17 cellular contexts compared by ENCODE assay signal in the genomic region with DNA sequence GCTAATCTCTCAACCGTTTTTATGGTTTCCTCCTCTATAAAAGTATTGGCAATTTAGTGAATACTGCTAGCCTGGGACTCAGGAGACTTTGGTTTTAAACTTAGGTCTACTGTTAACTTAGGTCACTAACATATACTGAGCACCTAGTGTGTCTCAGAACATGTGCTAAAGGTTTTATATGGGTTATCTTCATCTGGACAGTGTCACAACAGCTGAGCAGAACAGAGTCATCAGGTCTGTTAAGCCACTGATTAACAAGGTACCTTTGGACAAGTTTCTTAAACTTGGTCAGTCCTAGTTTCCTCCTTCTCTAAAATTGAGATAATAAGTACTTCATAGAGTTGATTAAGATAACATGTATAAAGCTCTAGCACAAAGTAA. TPM values are rescaled to one million over a fixed set of nuclear protein-coding genes. Genes with fewer than 3 reads are reported as not detected.
DNase-seq lines count a peak whose midpoint lies in the region; ATAC-seq and TF ChIP-seq lines count a peak whose summit lies in the region.
"Had no signal": no experiment of that assay in that cellular context is flagged by ENCODE, and none has a peak within 500 bp of the region (broad histone marks: within the 10 kb centered on the region; RNA-seq: fewer than 3 reads in every experiment).

No MANE protein-coding gene starts in this region.

- TF ChIP-seq CTCF in GM13976 (IDR thresholded peaks at IDR 0.05; ENCODE audit: borderline replicate concordance, control extremely low read depth, extremely low read depth, insufficient read depth, missing control alignments) = no peak

- no peaks in the 10 kb centered on the region for H3K9me3 Mint-ChIP-seq in activated CD4-positive, alpha-beta T cell treated with anti-CD3 and anti-CD28 coated beads, Interleukin-2, amount 10 ng/mL, durations not matched to agents 24 days and 14 days
- H3K9me3 Mint-ChIP-seq in stimulated activated effector memory CD8-positive, alpha-beta T cell treated with anti-CD3 and anti-CD28 coated beads, Interleukin-12 subunit alpha, Interleukin-12 subunit beta, amount 100 ng/mL, for 72 hours = no peaks in the 10 kb centered on the region
- H3K9me3 Mint-ChIP-seq: activated CD4-positive, alpha-beta T cell treated with anti-CD3 and anti-CD28 coated beads, Interleukin-2, amount 10 ng/mL, durations not matched to agents 7 days and 5 days; activated naive CD4-positive, alpha-beta T cell treated with anti-CD3 and anti-CD28 coated beads, Interleukin-2, amount 50 U/mL, for 24 hours; naive thymus-derived CD8-positive, alpha-beta T cell had no signal

- H3K36me3 Mint-ChIP-seq in activated CD4-positive, alpha-beta T cell treated with anti-CD3 and anti-CD28 coated beads, Interleukin-2, amount 10 ng/mL, durations not matched to agents 24 days and 14 days (ENCODE audit: low read depth) = peaks cover 10% of the 10 kb centered on the region
- H3K36me3 Mint-ChIP-seq in stimulated activated effector memory CD8-positive, alpha-beta T cell treated with anti-CD3 and anti-CD28 coated beads, Interleukin-12 subunit alpha, Interleukin-12 subunit beta, amount 100 ng/mL, for 72 hours = peaks cover 6% of the 10 kb centered on the region
- H3K36me3 Mint-ChIP-seq: naive thymus-derived CD8-positive, alpha-beta T cell had no signal

- no peaks in the 10 kb centered on the region for H3K27me3 Mint-ChIP-seq in activated CD4-positive, alpha-beta T cell treated with anti-CD3 and anti-CD28 coated beads, Interleukin-2, amount 10 ng/mL, durations not matched to agents 24 days and 14 days
- H3K27me3 Mint-ChIP-seq: activated CD4-positive, alpha-beta T cell treated with anti-CD3 and anti-CD28 coated beads, Interleukin-2, amount 10 ng/mL, durations not matched to agents 7 days and 5 days; activated naive CD4-positive, alpha-beta T cell treated with anti-CD3 and anti-CD28 coated beads, Interleukin-2, amount 50 U/mL, for 24 hours had no signal

- peak; percentile 32 for ATAC-seq in HG02678 (IDR thresholded peaks at IDR 0.05; ENCODE audit: unreplicated experiment)
- ATAC-seq in HG03460 (IDR thresholded peaks at IDR 0.05; ENCODE audit: unreplicated experiment) = peak; percentile 35
- peak; percentile 1 for ATAC-seq in stimulated activated effector memory CD8-positive, alpha-beta T cell treated with anti-CD3 and anti-CD28 coated beads, Interleukin-12 subunit alpha, Interleukin-12 subunit beta, amount 100 ng/mL, for 72 hours
- ATAC-seq: naive thymus-derived CD8-positive, alpha-beta T cell had no signal

- intact Hi-C loops in activated CD4-positive, alpha-beta T cell treated with anti-CD3 and anti-CD28 coated beads, Interleukin-2, amount 10 ng/mL, durations not matched to agents 24 days and 14 days (cut with micrococcal nuclease) = loop anchor here (1.0 to 10.0 kb wide), 2 partner anchors 180 to 452 kb away; a partner anchor contains a TSS

- no peak overlapping the region for H3K4me3 Mint-ChIP-seq in activated CD4-positive, alpha-beta T cell treated with anti-CD3 and anti-CD28 coated beads, Interleukin-2, amount 10 ng/mL, durations not matched to agents 24 days and 14 days
- no peak overlapping the region for H3K4me3 Mint-ChIP-seq in stimulated activated effector memory CD8-positive, alpha-beta T cell treated with anti-CD3 and anti-CD28 coated beads, Interleukin-12 subunit alpha, Interleukin-12 subunit beta, amount 100 ng/mL, for 72 hours
- H3K4me3 Mint-ChIP-seq: activated CD4-positive, alpha-beta T cell treated with anti-CD3 and anti-CD28 coated beads, Interleukin-2, amount 10 ng/mL, durations not matched to agents 7 days and 5 days; activated naive CD4-positive, alpha-beta T cell treated with anti-CD3 and anti-CD28 coated beads, Interleukin-2, amount 50 U/mL, for 24 hours; naive thymus-derived CD8-positive, alpha-beta T cell had no signal

- in situ Hi-C loops in GM13976 (cut with MboI; ENCODE audit: low sequenced_read_pairs, unreplicated experiment) = loop anchor here (5.0 kb wide), 1 partner anchor 179 kb away; no protein-coding TSS in a partner anchor

- peak; percentile 34 for DNase-seq in activated CD4-positive, alpha-beta T cell treated with anti-CD3 and anti-CD28 coated beads, Interleukin-2, amount 10 ng/mL, durations not matched to agents 24 days and 14 days
- DNase-seq in activated CD4-positive, alpha-beta T cell treated with anti-CD3 and anti-CD28 coated beads for 1 hour = no peak
- DNase-seq in stimulated activated effector memory CD8-positive, alpha-beta T cell treated with anti-CD3 and anti-CD28 coated beads, Interleukin-12 subunit alpha, Interleukin-12 subunit beta, amount 100 ng/mL, for 72 hours (ENCODE audit: low spot score in 2 of 2) = no peak
- DNase-seq in GM13976 (ENCODE audit: low spot score) (no peak), anterior cingulate cortex (lab: John Stamatoyannopoulos, UW) (no peak), NCI-H2081 treated with DMSO at 0.1 percent for 48 hours (lab: John Stamatoyannopoulos, UW) (no peak)
- DNase-seq: 8988T; activated CD4-positive, alpha-beta T cell treated with anti-CD3 and anti-CD28 coated beads, Interleukin-2, amount 10 ng/mL, durations not matched to agents 7 days and 5 days; naive thymus-derived CD8-positive, alpha-beta T cell; NCI-H526 had no signal

- peak overlapping the region; percentile 7 for H3K27ac Mint-ChIP-seq in activated CD4-positive, alpha-beta T cell treated with anti-CD3 and anti-CD28 coated beads, Interleukin-2, amount 10 ng/mL, durations not matched to agents 24 days and 14 days
- H3K27ac Mint-ChIP-seq in stimulated activated effector memory CD8-positive, alpha-beta T cell treated with anti-CD3 and anti-CD28 coated beads, Interleukin-12 subunit alpha, Interleukin-12 subunit beta, amount 100 ng/mL, for 72 hours = no peak overlapping the region
- H3K27ac Mint-ChIP-seq: activated CD4-positive, alpha-beta T cell treated with anti-CD3 and anti-CD28 coated beads, Interleukin-2, amount 10 ng/mL, durations not matched to agents 7 days and 5 days; activated naive CD4-positive, alpha-beta T cell treated with anti-CD3 and anti-CD28 coated beads, Interleukin-2, amount 50 U/mL, for 24 hours; naive thymus-derived CD8-positive, alpha-beta T cell had no signal

- peaks cover 40% of the 10 kb centered on the region for H3K4me1 Mint-ChIP-seq in activated CD4-positive, alpha-beta T cell treated with anti-CD3 and anti-CD28 coated beads, Interleukin-2, amount 10 ng/mL, durations not matched to agents 24 days and 14 days
- H3K4me1 Mint-ChIP-seq in stimulated activated effector memory CD8-positive, alpha-beta T cell treated with anti-CD3 and anti-CD28 coated beads, Interleukin-12 subunit alpha, Interleukin-12 subunit beta, amount 100 ng/mL, for 72 hours = peaks cover 31% of the 10 kb centered on the region

RNA-seq across cellular contexts. Expression of a gene that starts 30.6 kb away (rescaled TPM):
- total RNA-seq in activated CD4-positive, alpha-beta T cell treated with anti-CD3 and anti-CD28 coated beads, Interleukin-2, amount 10 ng/mL, durations not matched to agents 24 days and 14 days = 35.1 and 40.3 TPM in 2 replicates

RNA-seq across cellular contexts. Expression of a gene that starts 38.4 kb away (rescaled TPM):
- total RNA-seq in activated CD4-positive, alpha-beta T cell treated with anti-CD3 and anti-CD28 coated beads, Interleukin-2, amount 10 ng/mL, durations not matched to agents 24 days and 14 days = 0.14 TPM in 1 of 2 replicates, not detected in the other
- total RNA-seq: activated CD4-positive, alpha-beta T cell treated with anti-CD3 and anti-CD28 coated beads, Interleukin-2, amount 10 ng/mL, durations not matched to agents 7 days and 5 days; naive thymus-derived CD8-positive, alpha-beta T cell; SJSA1; skeletal muscle tissue had no signal

RNA-seq across cellular contexts. Expression of a gene that starts 56.4 kb away (rescaled TPM):
- total RNA-seq in activated CD4-positive, alpha-beta T cell treated with anti-CD3 and anti-CD28 coated beads, Interleukin-2, amount 10 ng/mL, durations not matched to agents 24 days and 14 days = not detected in 2 replicates
- total RNA-seq: activated CD4-positive, alpha-beta T cell treated with anti-CD3 and anti-CD28 coated beads, Interleukin-2, amount 10 ng/mL, durations not matched to agents 7 days and 5 days; cerebellum; MCF 10A; naive thymus-derived CD8-positive, alpha-beta T cell; SJSA1; skeletal muscle tissue had no signal
